In the genomic region with DNA sequence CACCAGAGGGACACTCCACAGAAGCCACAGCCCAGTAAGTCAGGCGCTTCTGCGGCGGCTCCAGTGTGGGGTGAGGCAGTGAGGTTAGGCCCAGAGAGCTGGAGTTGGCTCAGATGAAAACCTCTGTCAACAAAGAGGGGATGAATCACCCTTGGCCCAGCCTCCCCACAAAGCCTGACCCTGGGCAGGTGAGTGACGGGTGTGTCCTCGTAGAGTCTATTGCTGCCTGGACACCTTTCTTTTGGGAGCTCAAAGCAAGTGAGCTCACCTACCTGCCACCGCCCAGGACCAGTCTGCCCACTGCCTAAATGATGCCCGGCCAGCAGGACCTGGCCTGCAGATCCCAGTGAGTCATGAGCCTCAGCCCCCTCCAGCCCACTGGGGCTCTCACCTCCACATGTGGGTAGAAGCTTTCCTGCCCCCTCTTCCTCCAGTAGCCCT, we compare ENCODE assay signal across 16 cellular contexts. TPM values are rescaled to one million over a fixed set of nuclear protein-coding genes. Genes with fewer than 3 reads are reported as not detected.
DNase-seq lines count a peak whose midpoint lies in the region; ATAC-seq and TF ChIP-seq lines count a peak whose summit lies in the region.
"Had no signal": no experiment of that assay in that cellular context is flagged by ENCODE, and none has a peak within 500 bp of the region (broad histone marks: within the 10 kb centered on the region; RNA-seq: fewer than 3 reads in every experiment).

No MANE protein-coding gene starts in this region.

- TF ChIP-seq POLR2A in adrenal gland (IDR thresholded peaks at IDR 0.05) = no peak

- H3K27me3 Mint-ChIP-seq in stimulated activated naive CD8-positive, alpha-beta T cell treated with anti-CD3 and anti-CD28 coated beads, Interleukin-15, amount 100 ng/mL, for 72 hours = peaks cover 19% of the 10 kb centered on the region
- H3K27me3 Mint-ChIP-seq in activated CD4-positive, alpha-beta T cell treated with anti-CD3 and anti-CD28 coated beads, Interleukin-2, amount 10 ng/mL, durations not matched to agents 7 days and 5 days = peaks cover 4% of the 10 kb centered on the region

- H3K9me3 ChIP-seq in adrenal gland (replicated peaks in 1 of 3) = no peaks in the 10 kb centered on the region
- H3K9me3 ChIP-seq: thoracic aorta had no signal

- 59 to 84% (median 67%) methylated on average over 3 to 7 of the region's 7 CpGs for WGBS in adrenal gland, 4 donors

- H3K27me3 ChIP-seq in adrenal gland = no peaks in the 10 kb centered on the region

- POLR2A ChIA-PET in activated CD4-positive, alpha-beta T cell treated with anti-CD3 and anti-CD28 coated beads, Interleukin-2, amount 10 ng/mL, durations not matched to agents 7 days and 5 days (lab: Charles Lee) = interaction anchor here (0.6 kb wide), 1 partner anchor 40 kb away, joined by 3 read pairs; no protein-coding TSS in a partner anchor

- H3K4me3 ChIP-seq in adrenal gland = no peak overlapping the region
- H3K4me3 ChIP-seq: thoracic aorta had no signal

- no peak for TF ChIP-seq CTCF in adrenal gland (IDR thresholded peaks at IDR 0.05)

- ATAC-seq in stimulated activated naive CD8-positive, alpha-beta T cell treated with anti-CD3 and anti-CD28 coated beads, Interleukin-15, Interleukin-2, amounts not matched to agents 100 U/mL and 50 U/mL, for 24 hours = peak; percentile 30
- ATAC-seq in stimulated activated naive CD8-positive, alpha-beta T cell treated with anti-CD3 and anti-CD28 coated beads, Interleukin-15, amount 100 ng/mL, for 72 hours = no peak
- ATAC-seq in HG03378 (IDR thresholded peaks at IDR 0.05; ENCODE audit: unreplicated experiment) (no peak), HG03460 (IDR thresholded peaks at IDR 0.05; ENCODE audit: unreplicated experiment) (no peak)

- H3K4me1 Mint-ChIP-seq in stimulated activated naive CD8-positive, alpha-beta T cell treated with anti-CD3 and anti-CD28 coated beads, Interleukin-15, amount 100 ng/mL, for 72 hours = peaks cover 10% of the 10 kb centered on the region
- peaks cover 3% of the 10 kb centered on the region for H3K4me1 Mint-ChIP-seq in activated CD4-positive, alpha-beta T cell treated with anti-CD3 and anti-CD28 coated beads, Interleukin-2, amount 10 ng/mL, durations not matched to agents 7 days and 5 days

- peaks cover 14 to 15% of the 10 kb centered on the region in 2 donors for H3K4me1 ChIP-seq in adrenal gland (replicated peaks in 1 of 2)

- H3K36me3 ChIP-seq in adrenal gland (replicated peaks in 1 of 2) = peaks cover 0 to 23% of the 10 kb centered on the region in 2 donors

- CTCF ChIA-PET in activated CD4-positive, alpha-beta T cell treated with anti-CD3 and anti-CD28 coated beads, Interleukin-2, amount 10 ng/mL, durations not matched to agents 7 days and 5 days (lab: Charles Lee) = interaction anchor here (0.8 kb wide), 1 partner anchor 9 kb away, joined by 3 read pairs; no protein-coding TSS in a partner anchor

- H3K36me3 Mint-ChIP-seq in activated CD4-positive, alpha-beta T cell treated with anti-CD3 and anti-CD28 coated beads, Interleukin-2, amount 10 ng/mL, durations not matched to agents 7 days and 5 days (ENCODE audit: low read depth) = no peaks in the 10 kb centered on the region
- H3K36me3 Mint-ChIP-seq: memory B cell had no signal

- no peak overlapping the region for H3K4me3 Mint-ChIP-seq in stimulated activated naive CD8-positive, alpha-beta T cell treated with anti-CD3 and anti-CD28 coated beads, Interleukin-15, amount 100 ng/mL, for 72 hours
- no peak overlapping the region for H3K4me3 Mint-ChIP-seq in activated CD4-positive, alpha-beta T cell treated with anti-CD3 and anti-CD28 coated beads, Interleukin-2, amount 10 ng/mL, durations not matched to agents 7 days and 5 days
- H3K4me3 Mint-ChIP-seq: memory B cell had no signal

- H3K9me3 Mint-ChIP-seq in stimulated activated naive CD8-positive, alpha-beta T cell treated with anti-CD3 and anti-CD28 coated beads, Interleukin-15, amount 100 ng/mL, for 72 hours = no peaks in the 10 kb centered on the region
- no peaks in the 10 kb centered on the region for H3K9me3 Mint-ChIP-seq in activated CD4-positive, alpha-beta T cell treated with anti-CD3 and anti-CD28 coated beads, Interleukin-2, amount 10 ng/mL, durations not matched to agents 7 days and 5 days
- H3K9me3 Mint-ChIP-seq: memory B cell had no signal

- no peak for DNase-seq in stimulated activated naive CD8-positive, alpha-beta T cell treated with anti-CD3 and anti-CD28 coated beads, Interleukin-15, Interleukin-2, amounts not matched to agents 100 U/mL and 50 U/mL, for 24 hours
- DNase-seq in stimulated activated naive CD8-positive, alpha-beta T cell treated with anti-CD3 and anti-CD28 coated beads, Interleukin-15, amount 100 ng/mL, for 72 hours = no peak
- DNase-seq in adrenal gland (peak in 4 of 7 donors; percentile 29 to 76 (median 57)), kidney tubule cell (ENCODE audit: low spot score) (peak; percentile 81), NOMO-1 treated with DMSO at 0.1 percent for 48 hours (lab: John Stamatoyannopoulos, UW; ENCODE audit: unreplicated experiment) (no peak)
- DNase-seq in activated CD4-positive, alpha-beta T cell treated with anti-CD3 and anti-CD28 coated beads, Interleukin-2, amount 10 ng/mL, durations not matched to agents 7 days and 5 days = no peak
- DNase-seq: activated CD4-positive, alpha-beta T cell treated with anti-CD3 and anti-CD28 coated beads, Interleukin-2, amount 50 U/mL, for 48 hours; activated gamma-delta T cell treated with Interleukin-2 at 50 U/mL for 16 hours; central memory CD4-positive, alpha-beta T cell; nucleus accumbens had no signal

- peak overlapping the region in 1 of 5 donors; percentile 2 for H3K27ac ChIP-seq in adrenal gland
- H3K27ac ChIP-seq: thoracic aorta had no signal

- intact Hi-C loops in adrenal gland (cut with DNase I) = no loop called here

- no peak overlapping the region for H3K27ac Mint-ChIP-seq in stimulated activated naive CD8-positive, alpha-beta T cell treated with anti-CD3 and anti-CD28 coated beads, Interleukin-15, amount 100 ng/mL, for 72 hours
- H3K27ac Mint-ChIP-seq in activated CD4-positive, alpha-beta T cell treated with anti-CD3 and anti-CD28 coated beads, Interleukin-2, amount 10 ng/mL, durations not matched to agents 7 days and 5 days = no peak overlapping the region
- H3K27ac Mint-ChIP-seq: memory B cell had no signal

RNA-seq across cellular contexts. Expression of a gene that starts 24.9 kb away (rescaled TPM):
- total RNA-seq in adrenal gland = 10 to 100 TPM in 1 of 8 donors, 1 to 10 TPM in 7; 4.8 to 24.2 (median 8.0) TPM
- polyA plus RNA-seq in adrenal gland = 1 to 10 TPM; 3.3 to 6.7 (median 5.5) TPM
- total RNA-seq in activated CD4-positive, alpha-beta T cell treated with anti-CD3 and anti-CD28 coated beads, Interleukin-2, amount 10 ng/mL, durations not matched to agents 7 days and 5 days = under 1 TPM; 0.07 to 0.15 TPM

RNA-seq across cellular contexts. Expression of a gene that starts 33.0 kb away (rescaled TPM):
- total RNA-seq in adrenal gland = not detected
- not detected for polyA plus RNA-seq in adrenal gland
- total RNA-seq in activated CD4-positive, alpha-beta T cell treated with anti-CD3 and anti-CD28 coated beads, Interleukin-2, amount 10 ng/mL, durations not matched to agents 7 days and 5 days = not detected
- total RNA-seq: T-helper 2 cell treated with Interferon-gamma antibody and Interleukin-4, amounts not matched to agents 100 ng/mL and 5 ng/mL, for 36 hours; thoracic aorta had no signal
- polyA plus RNA-seq: AG04450 had no signal

Comparison
In these comparisons a context has a peak if more than half of its experiments do, and no peak if none do; other contexts are left out.
1. DNase-seq: peak in adrenal gland (4 of 7) and kidney tubule cell (single experiment); none in stimulated activated naive CD8-positive, alpha-beta T cell treated with anti-CD3 and anti-CD28 coated beads, Interleukin-15, Interleukin-2, amounts not matched to agents 100 U/mL and 50 U/mL, for 24 hours (single experiment), stimulated activated naive CD8-positive, alpha-beta T cell treated with anti-CD3 and anti-CD28 coated beads, Interleukin-15, amount 100 ng/mL, for 72 hours (0 of 2), activated CD4-positive, alpha-beta T cell treated with anti-CD3 and anti-CD28 coated beads, Interleukin-2, amount 10 ng/mL, durations not matched to agents 7 days and 5 days (single experiment) and NOMO-1 treated with DMSO at 0.1 percent for 48 hours (single experiment).
2. RNA of a gene that starts 24.9 kb away (total RNA-seq): 4.8 to 24.2 TPM in adrenal gland; 0.07 to 0.15 TPM in activated CD4-positive, alpha-beta T cell treated with anti-CD3 and anti-CD28 coated beads, Interleukin-2, amount 10 ng/mL, durations not matched to agents 7 days and 5 days; every median in the first group is over 4 times any median in the second.